Comparison of ENCODE assay signal across 8 cellular contexts in genomic region chr6:30730611-30731435, GRCh38. TPM values are rescaled to one million over a fixed set of nuclear protein-coding genes. Genes with fewer than 3 reads are reported as not detected.
DNase-seq lines count a peak whose midpoint lies in the region; ATAC-seq, FAIRE-seq and TF ChIP-seq lines count a peak whose summit lies in the region.

No MANE protein-coding gene starts in this region.

- H3K4me3 ChIP-seq in body of pancreas (no peak overlapping the region), kidney (ENCODE audit: low read length in 2 of 2) (peak overlapping the region in 1 of 2 donors; percentile 19)

- TF ChIP-seq CTCF in body of pancreas (IDR thresholded peaks at IDR 0.05) (peak; percentile 75 to 95 (median 92)), kidney (IDR thresholded peaks at IDR 0.05; ENCODE audit: borderline replicate concordance, extremely low read depth, insufficient read depth) (peak; percentile 76)

- intact Hi-C loops in body of pancreas (cut with DNase I) = no loop called here
- intact Hi-C loops in kidney (cut with DNase I) = loop anchor here (5.0 to 10.0 kb wide), 2 partner anchors 54 to 154 kb away; partner anchors contain the start of gene DDR1

- H3K4me1 ChIP-seq in body of pancreas = peaks cover 11% of the 10 kb centered on the region
- peaks cover 0 to 11% of the 10 kb centered on the region in 2 donors for H3K4me1 ChIP-seq in kidney (ENCODE audit: control insufficient read depth in 1 of 2, insufficient read depth in 1 of 2, low read depth in 1 of 2, low read length in 2 of 2)

- DNase-seq in AG08395 (ENCODE audit: low spot score) (peak; percentile 22), NCI-H128 (lab: John Stamatoyannopoulos, UW; ENCODE audit: unreplicated experiment) (peak; percentile 53), T-helper 22 cell (ENCODE audit: low read depth) (peak; percentile 70), body of pancreas (peak; percentile 90 to 93 (median 92)), kidney (peak; percentile 92)
- peak; percentile 81 for DNase-seq in stimulated activated CD4-positive, alpha-beta T cell treated with anti-CD3 and anti-CD28 coated beads, Interleukin-2, amount 100 ng/mL, for 4 hours (ENCODE audit: low read depth)

- no peaks in the 10 kb centered on the region for H3K27me3 ChIP-seq in body of pancreas

- H3K36me3 ChIP-seq in body of pancreas (replicated peaks in 1 of 2; ENCODE audit: insufficient read depth in 1 of 2, low read depth in 2 of 2) (peaks cover 0 to 19% of the 10 kb centered on the region in 2 donors), kidney (ENCODE audit: control insufficient read depth in 1 of 2, insufficient read depth in 2 of 2, low read length in 2 of 2) (peaks cover 22 to 53% of the 10 kb centered on the region in 2 donors)

- no peak for FAIRE-seq in kidney (lab: Jason Lieb, UNC)

- H3K9ac ChIP-seq in kidney (ENCODE audit: low read length in 2 of 2) = peak overlapping the region; percentile 34 to 59

- H3K9me3 ChIP-seq in body of pancreas (no peaks in the 10 kb centered on the region), kidney (ENCODE audit: control insufficient read depth in 1 of 2, low read length in 2 of 2) (no peaks in the 10 kb centered on the region)

- no peak for TF ChIP-seq POLR2A in body of pancreas (IDR thresholded peaks at IDR 0.05)

- peak overlapping the region in 3 of 4 donors; percentile 18 to 64 (median 23) for H3K27ac ChIP-seq in body of pancreas
- no peak overlapping the region for H3K27ac ChIP-seq in kidney (ENCODE audit: low read depth in 2 of 2, low read length in 2 of 2)

- peak; percentile 71 for ATAC-seq in GM19455 (IDR thresholded peaks at IDR 0.05; ENCODE audit: unreplicated experiment)
- peak; percentile 97 for ATAC-seq in body of pancreas
- ATAC-seq in HG02763 (IDR thresholded peaks at IDR 0.05; ENCODE audit: unreplicated experiment) = no peak

- WGBS in body of pancreas, 2 donors = 18 to 31% methylated on average over 18 to 30 of the region's 30 CpGs

RNA-seq across cellular contexts. Expression of gene TUBB, which starts 10.7 kb away (rescaled TPM):
- 10 to 100 TPM; 80.9 to 84.4 TPM for total RNA-seq in body of pancreas
- total RNA-seq in kidney = 295 TPM
- polyA plus RNA-seq in kidney (ENCODE audit: insufficient read depth, low read depth, low replicate concordance) = 197 TPM

RNA-seq across cellular contexts. Expression of gene FLOT1, which starts 11.7 kb away (rescaled TPM):
- 10 to 100 TPM; 70.0 to 82.4 TPM for total RNA-seq in body of pancreas
- 227 TPM for total RNA-seq in kidney
- 317 TPM for polyA plus RNA-seq in kidney (ENCODE audit: insufficient read depth, low read depth, low replicate concordance)

RNA-seq across cellular contexts. Expression of gene IER3, which starts 13.5 kb away (rescaled TPM):
- total RNA-seq in body of pancreas = 10 to 100 TPM; 46.4 to 60.3 TPM
- total RNA-seq in kidney = 59.5 TPM
- polyA plus RNA-seq in kidney (ENCODE audit: insufficient read depth, low read depth, low replicate concordance) = 94.3 TPM

RNA-seq across cellular contexts. Expression of gene MDC1, which starts 13.7 kb away (rescaled TPM):
- 10 to 100 TPM; 11.4 to 18.1 TPM for total RNA-seq in body of pancreas
- 47.9 TPM for total RNA-seq in kidney
- polyA plus RNA-seq in kidney (ENCODE audit: insufficient read depth, low read depth, low replicate concordance) = 9.5 TPM

RNA-seq across cellular contexts. Expression of gene NRM, which starts 40.0 kb away (rescaled TPM):
- total RNA-seq in body of pancreas (1 to 10 TPM; 2.6 to 5.2 TPM), kidney (14.2 TPM)
- polyA plus RNA-seq in kidney (ENCODE audit: insufficient read depth, low read depth, low replicate concordance) = 14.2 TPM

Comparison
In these comparisons a context has a peak if more than half of its experiments do, and no peak if none do; other contexts are left out.
1. DNase-seq: peak in every context shown above with its lines; median percentile 92 in kidney; 92 in body of pancreas; 81 in stimulated activated CD4-positive, alpha-beta T cell treated with anti-CD3 and anti-CD28 coated beads, Interleukin-2, amount 100 ng/mL, for 4 hours; 70 in T-helper 22 cell; 53 in NCI-H128; 22 in AG08395.
2. H3K27ac ChIP-seq: peak in body of pancreas (3 of 4); none in kidney (0 of 2).